Comparison of ENCODE assay signal across 1 cellular context in genomic region chr11:57567512-57568329, GRCh38.
TF ChIP-seq lines count a peak whose summit lies in the region.

Gene UBE2L6, minus strand, starts transcription at chr11:57567672. Its CDS starts 61 bp downstream, at chr11:57567611.

TF ChIP-seq in K562, 482 proteins besides CTCF, POLR2A, EP300 and RAD21 (continued from another document and continues in another):
- TF ChIP-seq REST (CRISPR knock-in tag; IDR thresholded peaks at IDR 0.05; ENCODE audit: low read depth) (peak; percentile 35; the same call in 1 of the 2 replicates), ZNF217 (CRISPR knock-in tag; IDR thresholded peaks at IDR 0.05) (no peak), ETV6 (IDR thresholded peaks at IDR 0.05; ENCODE audit: borderline replicate concordance in 1 of 2, low read depth in 2 of 2, low read length in 1 of 2) (no peak), ETV6 (CRISPR knock-in tag; IDR thresholded peaks at IDR 0.05; ENCODE audit: borderline replicate concordance) (no peak), BRCA1 (IDR thresholded peaks at IDR 0.05) (no peak), BRCA1 (CRISPR knock-in tag; IDR thresholded peaks at IDR 0.05) (no peak), ZNF174 (CRISPR knock-in tag; IDR thresholded peaks at IDR 0.05) (no peak), ZNF347 (CRISPR knock-in tag; IDR thresholded peaks at IDR 0.05; ENCODE audit: low read depth) (no peak), ATF4 (CRISPR knock-in tag; IDR thresholded peaks at IDR 0.05) (0 out of 2 replicates have a peak, but pooled peaks have one; percentile 7), TRIM25 (IDR thresholded peaks at IDR 0.05; ENCODE audit: borderline replicate concordance) (no peak), CHD1 (IDR thresholded peaks at IDR 0.05; ENCODE audit: low read length) (no peak), ZC3H11A (IDR thresholded peaks at IDR 0.05; ENCODE audit: low read depth, low read length) (no peak), HNRNPL (IDR thresholded peaks at IDR 0.05; ENCODE audit: low read depth, low read length) (no peak), FOXJ2 (tag; IDR thresholded peaks at IDR 0.05) (no peak), HNRNPH1 (optimal IDR thresholded peaks at IDR 0.05; ENCODE audit: low read depth, low read length) (no peak), ILF3 (IDR thresholded peaks at IDR 0.05; ENCODE audit: borderline replicate concordance) (no peak), HBP1 (CRISPR knock-in tag; IDR thresholded peaks at IDR 0.05) (no peak), THRA (IDR thresholded peaks at IDR 0.05) (no peak), ZNF280A (IDR thresholded peaks at IDR 0.05; ENCODE audit: low read depth, partially characterized antibody) (no peak), IRF2 (CRISPR knock-in tag; IDR thresholded peaks at IDR 0.05) (no peak), SRSF1 (IDR thresholded peaks at IDR 0.05; ENCODE audit: low read depth, low read length) (no peak), BACH1 (tag; IDR thresholded peaks at IDR 0.05) (no peak), HDGF (IDR thresholded peaks at IDR 0.05) (no peak), TSHZ1 (CRISPR knock-in tag; IDR thresholded peaks at IDR 0.05) (no peak), E2F3 (CRISPR knock-in tag; IDR thresholded peaks at IDR 0.05) (no peak), FIP1L1 (IDR thresholded peaks at IDR 0.05; ENCODE audit: low read depth, low read length, poor library complexity, severe bottlenecking) (peak; percentile 33), ZNF77 (CRISPR knock-in tag; IDR thresholded peaks at IDR 0.05) (no peak), HDAC1 (IDR thresholded peaks at IDR 0.05) (peak in 1 of 2 experiments; percentile 33; a peak in 1 of 4 replicates), CHD7 (IDR thresholded peaks at IDR 0.05; ENCODE audit: low read depth, low read length) (no peak), KDM1A (IDR thresholded peaks at IDR 0.05) (no peak), ZNF274 (IDR thresholded peaks at IDR 0.05; ENCODE audit: borderline replicate concordance, low read depth, low read length) (no peak)
